Comparison of ENCODE assay signal across 26 cellular contexts in genomic region chr5:130287438-130287837, GRCh38.
"Had no signal": no experiment of that assay in that cellular context is flagged by ENCODE, and none has a peak within 500 bp of the region (broad histone marks: within the 10 kb centered on the region; RNA-seq: fewer than 3 reads in every experiment).

No MANE protein-coding gene starts in this region.

- ATAC-seq: left colon; left lung; lower lobe of right lung; natural killer cell; right lobe of liver; stimulated activated effector memory CD8-positive, alpha-beta T cell treated with anti-CD3 and anti-CD28 coated beads, Interleukin-12 subunit alpha, Interleukin-12 subunit beta, amount 100 ng/mL, for 72 hours had no signal

- H3K36me3 ChIP-seq: left lung, lower lobe of right lung, ovary, right atrium auricular region, right lobe of liver, spleen, suprapubic skin, thoracic aorta, tibial nerve, uterus had no signal

- H3K27me3 ChIP-seq: left lung, ovary, right atrium auricular region, right lobe of liver, spleen, suprapubic skin, tibial nerve, uterus had no signal

- H3K9me3 Mint-ChIP-seq: mesothelial cell of epicardium; stimulated activated effector memory CD8-positive, alpha-beta T cell treated with anti-CD3 and anti-CD28 coated beads, Interleukin-12 subunit alpha, Interleukin-12 subunit beta, amount 100 ng/mL, for 72 hours; stimulated activated naive CD8-positive, alpha-beta T cell treated with anti-CD3 and anti-CD28 coated beads, Interleukin-15, Interleukin-2, amounts not matched to agents 100 ng/mL and 50 ng/mL, for 24 hours; type B pancreatic cell had no signal

- H3K27me3 Mint-ChIP-seq: progenitor cell of endocrine pancreas; stimulated activated naive CD8-positive, alpha-beta T cell treated with anti-CD3 and anti-CD28 coated beads, Interleukin-15, Interleukin-2, amounts not matched to agents 100 ng/mL and 50 ng/mL, for 24 hours; type B pancreatic cell had no signal

- H3K4me3 Mint-ChIP-seq: immature natural killer cell; mesothelial cell of epicardium; naive B cell; natural killer cell; stimulated activated effector memory CD8-positive, alpha-beta T cell treated with anti-CD3 and anti-CD28 coated beads, Interleukin-12 subunit alpha, Interleukin-12 subunit beta, amount 100 ng/mL, for 72 hours; stimulated activated naive CD8-positive, alpha-beta T cell treated with anti-CD3 and anti-CD28 coated beads, Interleukin-15, Interleukin-2, amounts not matched to agents 100 ng/mL and 50 ng/mL, for 24 hours; type B pancreatic cell had no signal

- H3K4me1 ChIP-seq: left lung, lower lobe of right lung, right atrium auricular region, right lobe of liver, spleen, tibial nerve, uterus had no signal

- H3K9me3 ChIP-seq: left lung, lower lobe of right lung, ovary, right atrium auricular region, right lobe of liver, spleen, suprapubic skin, thoracic aorta, tibial nerve, uterus had no signal

- H3K27ac ChIP-seq: left lung, lower lobe of right lung, ovary, right atrium auricular region, right lobe of liver, skin epidermis, spleen, suprapubic skin, uterus had no signal

- H3K27ac Mint-ChIP-seq: immature natural killer cell; mesothelial cell of epicardium; naive B cell; natural killer cell; progenitor cell of endocrine pancreas; stimulated activated effector memory CD8-positive, alpha-beta T cell treated with anti-CD3 and anti-CD28 coated beads, Interleukin-12 subunit alpha, Interleukin-12 subunit beta, amount 100 ng/mL, for 72 hours; stimulated activated naive CD8-positive, alpha-beta T cell treated with anti-CD3 and anti-CD28 coated beads, Interleukin-15, Interleukin-2, amounts not matched to agents 100 ng/mL and 50 ng/mL, for 24 hours; type B pancreatic cell had no signal

- DNase-seq: hypothalamus; immature natural killer cell; kidney; left colon; left lung; lower lobe of right lung; mammary epithelial cell; mesendoderm; naive B cell; natural killer cell; ovary; right lobe of liver; spleen; stimulated activated CD4-positive, alpha-beta T cell treated with anti-CD3 and anti-CD28 coated beads, Interleukin-4, amount 100 ng/mL, for 24 hours; stimulated activated naive CD4-positive, alpha-beta T cell; uterus had no signal

- H3K4me1 Mint-ChIP-seq: immature natural killer cell; naive B cell; natural killer cell; stimulated activated effector memory CD8-positive, alpha-beta T cell treated with anti-CD3 and anti-CD28 coated beads, Interleukin-12 subunit alpha, Interleukin-12 subunit beta, amount 100 ng/mL, for 72 hours had no signal

- H3K4me3 ChIP-seq: left lung, lower lobe of right lung, ovary, right atrium auricular region, right lobe of liver, skin epidermis, spleen, suprapubic skin, thoracic aorta, tibial nerve, uterus had no signal

- H3K36me3 Mint-ChIP-seq: immature natural killer cell; mesothelial cell of epicardium; naive B cell; natural killer cell; stimulated activated effector memory CD8-positive, alpha-beta T cell treated with anti-CD3 and anti-CD28 coated beads, Interleukin-12 subunit alpha, Interleukin-12 subunit beta, amount 100 ng/mL, for 72 hours; type B pancreatic cell had no signal
